In the genomic region with DNA sequence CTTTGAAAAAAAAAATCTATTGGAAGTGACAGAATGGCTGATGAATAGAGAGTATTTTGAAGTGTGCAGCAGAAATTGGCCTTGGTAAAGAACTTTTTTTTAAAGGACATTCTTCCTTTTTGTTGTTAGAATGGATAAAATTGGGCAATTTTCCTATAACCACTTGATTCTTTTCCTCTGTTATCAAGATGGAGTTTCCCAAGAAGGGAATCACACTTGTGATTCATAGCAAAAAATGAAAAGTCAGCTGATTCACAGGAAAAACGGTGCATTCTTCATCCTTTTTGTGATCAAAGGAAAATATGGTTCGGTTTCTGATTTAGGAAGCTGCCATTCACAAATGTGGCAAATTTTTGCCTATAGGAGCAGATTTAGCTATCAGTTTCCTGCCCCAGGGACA, we compare ENCODE assay signal across 19 cellular contexts.
"Had no signal": no experiment of that assay in that cellular context is flagged by ENCODE, and none has a peak within 500 bp of the region (broad histone marks: within the 10 kb centered on the region; RNA-seq: fewer than 3 reads in every experiment).

No MANE protein-coding gene starts in this region.

- H3K4me1 ChIP-seq: gastrocnemius medialis, heart right ventricle, suprapubic skin, thyroid gland had no signal

- H3K4me3 ChIP-seq: coronary artery, gastrocnemius medialis, heart right ventricle, mucosa of descending colon, smooth muscle cell, suprapubic skin, thyroid gland had no signal

- H3K27me3 ChIP-seq: gastrocnemius medialis, heart right ventricle, neutrophil, suprapubic skin, thyroid gland had no signal

- H3K36me3 ChIP-seq: gastrocnemius medialis, heart right ventricle, neutrophil, suprapubic skin, thyroid gland had no signal

- H3K4me2 ChIP-seq: smooth muscle cell had no signal

- H3K27ac Mint-ChIP-seq: naive thymus-derived CD8-positive, alpha-beta T cell; type B pancreatic cell had no signal

- ATAC-seq: gastrocnemius medialis; heart right ventricle; left lobe of liver; mucosa of descending colon; naive thymus-derived CD8-positive, alpha-beta T cell; right cardiac atrium had no signal

- H3K4me1 Mint-ChIP-seq: naive thymus-derived CD8-positive, alpha-beta T cell had no signal

- H3K4me3 Mint-ChIP-seq: naive thymus-derived CD8-positive, alpha-beta T cell; type B pancreatic cell had no signal

- H3K27me3 Mint-ChIP-seq: naive thymus-derived CD8-positive, alpha-beta T cell; type B pancreatic cell had no signal

- H3K27ac ChIP-seq: coronary artery, gastrocnemius medialis, heart right ventricle, neutrophil, suprapubic skin, thyroid gland had no signal

- H3K9me3 Mint-ChIP-seq: type B pancreatic cell had no signal

- DNase-seq: effector CD4-positive, alpha-beta T cell; gastrocnemius medialis; heart right ventricle; hypothalamus; islet precursor cell; mammary epithelial cell; mucosa of descending colon; naive thymus-derived CD8-positive, alpha-beta T cell; posterior cingulate gyrus; right cardiac atrium; stimulated activated CD4-positive, alpha-beta T cell treated with anti-CD3 and anti-CD28 coated beads, Interleukin-2, amount 100 ng/mL, for 48 hours; stimulated activated naive CD4-positive, alpha-beta T cell treated with Interleukin-2 at 50 U/mL for 16 hours; thyroid gland had no signal

- H3K9me3 ChIP-seq: gastrocnemius medialis, heart right ventricle, mucosa of descending colon, neutrophil, suprapubic skin, thyroid gland had no signal

- H3K36me3 Mint-ChIP-seq: naive thymus-derived CD8-positive, alpha-beta T cell; type B pancreatic cell had no signal
